Comparison of ENCODE assay signal across 8 cellular contexts in the genomic region with DNA sequence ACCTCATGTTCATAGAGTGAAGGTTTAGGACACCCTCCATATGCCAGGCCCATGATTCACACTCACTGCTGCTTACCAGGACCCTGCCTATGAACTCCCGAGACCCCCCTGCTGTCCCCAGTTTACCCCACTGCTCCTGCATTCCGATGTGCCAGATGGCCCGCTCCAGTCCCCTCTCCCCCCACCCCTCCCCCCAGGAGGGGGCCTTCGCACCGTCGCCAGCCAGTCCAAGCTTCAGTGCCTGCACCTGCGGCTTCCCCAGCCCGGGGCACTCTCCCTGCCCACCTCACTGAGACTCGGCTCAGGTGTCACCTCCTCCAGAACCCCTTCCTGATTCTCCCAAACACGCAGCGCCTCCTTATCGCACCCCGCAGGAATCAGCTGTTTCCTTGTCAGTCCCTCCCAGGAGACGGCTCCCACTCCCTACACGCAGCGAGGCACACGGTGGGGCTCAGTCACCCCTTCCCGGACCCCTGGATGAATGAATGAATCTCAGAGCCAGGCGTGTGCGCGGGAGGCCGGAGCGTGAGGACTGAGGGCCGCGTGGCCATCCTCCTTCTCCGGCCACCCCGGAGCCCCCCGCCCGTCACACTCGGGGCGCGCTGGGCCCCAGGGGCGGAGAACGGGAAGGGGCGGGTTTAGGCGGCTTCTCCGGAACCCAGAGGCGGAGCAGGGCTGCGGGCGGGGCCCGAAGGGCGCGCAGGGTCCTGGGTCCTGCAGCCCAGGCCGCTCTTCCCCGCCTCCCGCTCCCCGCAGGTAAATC. TPM values are rescaled to one million over a fixed set of nuclear protein-coding genes. Genes with fewer than 3 reads are reported as not detected.
DNase-seq lines count a peak whose midpoint lies in the region; ATAC-seq and TF ChIP-seq lines count a peak whose summit lies in the region.

No MANE protein-coding gene starts in this region.

- no peaks in the 10 kb centered on the region for H3K9me3 Mint-ChIP-seq in activated T-helper 17 cell treated with anti-CD3 and anti-CD28 coated beads, Interleukin-2, amount 50 U/mL, for 72 hours

- intact Hi-C loops in PC-3 (cut with micrococcal nuclease) = no loop called here

- no peaks in the 10 kb centered on the region for H3K27me3 Mint-ChIP-seq in activated T-helper 17 cell treated with anti-CD3 and anti-CD28 coated beads, Interleukin-2, amount 50 U/mL, for 72 hours

- H3K4me1 Mint-ChIP-seq in activated T-helper 17 cell treated with anti-CD3 and anti-CD28 coated beads, Interleukin-2, amount 50 U/mL, for 72 hours = peaks cover 12% of the 10 kb centered on the region

- H3K27me3 ChIP-seq in PC-3 (ENCODE audit: low read length) (no peaks in the 10 kb centered on the region), neuron (ENCODE audit: insufficient read depth, low read length) (no peaks in the 10 kb centered on the region)

- H2AFZ ChIP-seq in PC-3 (ENCODE audit: low read length) (peak overlapping the region; percentile 46), neuron (ENCODE audit: low read depth, low read length) (peak overlapping the region; percentile 80)

- H3K9me3 ChIP-seq in PC-3 (ENCODE audit: low read length) = no peaks in the 10 kb centered on the region
- H3K9me3 ChIP-seq in neuron (ENCODE audit: low read length) = no peaks in the 10 kb centered on the region

- POLR2A ChIA-PET in PC-3 (lab: Charles Lee; ENCODE audit: unreplicated experiment) = no interaction called here

- H3K27ac ChIP-seq in PC-3 (ENCODE audit: low read length) (no peak overlapping the region; the same call in 1 of the 2 replicates), urinary bladder (ENCODE audit: low read depth) (peak overlapping the region; percentile 74)

- TF ChIP-seq CTCF in PC-3 (conservative IDR thresholded peaks at IDR 0.05; ENCODE audit: low read depth, low read length) (no peak), fibroblast of villous mesenchyme (IDR thresholded peaks at IDR 0.05; ENCODE audit: insufficient read depth, low read depth, low read length) (no peak)

- H4K20me1 ChIP-seq in PC-3 (ENCODE audit: low read length) = no peaks in the 10 kb centered on the region

- H3K4me1 ChIP-seq in PC-3 (ENCODE audit: insufficient read depth, low read length) (peaks cover 15% of the 10 kb centered on the region; the same call in 1 of the 2 replicates), neuron (ENCODE audit: insufficient read depth, low read length) (peaks cover 17% of the 10 kb centered on the region), urinary bladder (ENCODE audit: insufficient read depth) (no peaks in the 10 kb centered on the region)

- peak overlapping the region; percentile 52 for H3K27ac Mint-ChIP-seq in activated T-helper 17 cell treated with anti-CD3 and anti-CD28 coated beads, Interleukin-2, amount 50 U/mL, for 72 hours

- H3K36me3 ChIP-seq in PC-3 (ENCODE audit: low read depth, low read length) (no peaks in the 10 kb centered on the region), neuron (ENCODE audit: insufficient read depth, low read length) (no peaks in the 10 kb centered on the region), urinary bladder (ENCODE audit: insufficient read depth) (no peaks in the 10 kb centered on the region)

- H3K4me3 Mint-ChIP-seq in activated T-helper 17 cell treated with anti-CD3 and anti-CD28 coated beads, Interleukin-2, amount 50 U/mL, for 72 hours = peak overlapping the region; percentile 83

- H3F3A ChIP-seq in PC-3 (ENCODE audit: low read length, unreplicated experiment) = no peaks in the 10 kb centered on the region

- ATAC-seq in HG03342 (IDR thresholded peaks at IDR 0.05; ENCODE audit: unreplicated experiment) (peak; percentile 35), PC-3 (peak; percentile 51)
- ATAC-seq in activated T-helper 17 cell treated with anti-CD3 and anti-CD28 coated beads, Interleukin-2, amount 50 U/mL, for 72 hours (replicated peaks) = peak; percentile 75

- H3K36me3 Mint-ChIP-seq in activated T-helper 17 cell treated with anti-CD3 and anti-CD28 coated beads, Interleukin-2, amount 50 U/mL, for 72 hours (ENCODE audit: low read depth) = peaks cover 7% of the 10 kb centered on the region

- CTCF ChIA-PET in PC-3 (lab: Charles Lee) = no interaction called here

- under 1% methylated on average over 47 of the region's 47 CpGs for WGBS in urinary bladder

- peak overlapping the region; percentile 84 for H3K4me3 ChIP-seq in PC-3 (ENCODE audit: low read length)
- H3K4me3 ChIP-seq in fibroblast of villous mesenchyme (ENCODE audit: low read depth, low read length) = peak overlapping the region; percentile 78
- H3K4me3 ChIP-seq in neuron (ENCODE audit: low read length) = peak overlapping the region; percentile 66
- peak overlapping the region; percentile 67 for H3K4me3 ChIP-seq in urinary bladder (ENCODE audit: low read depth, low read length)

- peaks cover 35% of the 10 kb centered on the region for H3K79me2 ChIP-seq in PC-3 (ENCODE audit: low read length)

- peak overlapping the region; percentile 76 for H3K9ac ChIP-seq in PC-3 (ENCODE audit: low read length)

- no TSS peak for BruUV-seq in PC-3 (replicated peaks; lab: Mats Ljungman, UMichigan)

- H3K4me2 ChIP-seq in PC-3 (ENCODE audit: low read length) = peak overlapping the region; percentile 87

- H3K9me2 ChIP-seq in PC-3 (replicated peaks; ENCODE audit: low read length) = no peaks in the 10 kb centered on the region

- peak; percentile 11 for DNase-seq in SKM-1 treated with dmso at 0.1 percent for 144 hours (lab: John Stamatoyannopoulos, UW; ENCODE audit: unreplicated experiment)
- no peak for DNase-seq in SKM-1 (lab: John Stamatoyannopoulos, UW; ENCODE audit: unreplicated experiment)
- DNase-seq in PC-3 = peak; percentile 46
- DNase-seq in fibroblast of villous mesenchyme (ENCODE audit: low read depth) = peak; percentile 48

RNA-seq across cellular contexts. Expression of gene MYO1C, which starts 1.7 kb away (rescaled TPM):
- 76.4 and 90.7 TPM in 2 replicates for total RNA-seq in PC-3 (2014; rRNA removed)
- total RNA-seq in activated T-helper 17 cell treated with anti-CD3 and anti-CD28 coated beads, Interleukin-2, amount 50 U/mL, for 72 hours = 10 to 100 TPM; 46.6 to 51.0 TPM
- 227 and 267 TPM in 2 replicates for total RNA-seq in fibroblast of villous mesenchyme
- total RNA-seq in urinary bladder = 76.8 TPM
- 125 TPM for polyA plus RNA-seq in urinary bladder

RNA-seq across cellular contexts. Expression of gene INPP5K, which starts 25.6 kb away (rescaled TPM):
- 46.4 and 52.6 TPM in 2 replicates for total RNA-seq in PC-3 (2014; rRNA removed)
- 10 to 100 TPM; 29.9 to 30.4 TPM for total RNA-seq in activated T-helper 17 cell treated with anti-CD3 and anti-CD28 coated beads, Interleukin-2, amount 50 U/mL, for 72 hours
- total RNA-seq in fibroblast of villous mesenchyme = 19.9 and 23.5 TPM in 2 replicates
- total RNA-seq in urinary bladder = 29.7 TPM
- 37.2 TPM for polyA plus RNA-seq in urinary bladder

RNA-seq across cellular contexts. Expression of gene CRK, which starts 34.8 kb away (rescaled TPM):
- total RNA-seq in PC-3 (2014; rRNA removed) (41.8 and 49.4 TPM in 2 replicates), fibroblast of villous mesenchyme (99.5 and 149 TPM in 2 replicates), urinary bladder (91.2 TPM)
- total RNA-seq in activated T-helper 17 cell treated with anti-CD3 and anti-CD28 coated beads, Interleukin-2, amount 50 U/mL, for 72 hours = 10 to 100 TPM; 15.5 to 21.6 TPM
- 43.3 TPM for polyA plus RNA-seq in urinary bladder
